1 cellular context compared by ENCODE assay signal in genomic region chr3:69744507-69744906, GRCh38.
TF ChIP-seq lines count a peak whose summit lies in the region.

No MANE protein-coding gene starts in this region.

TF ChIP-seq in GM23338, 12 proteins besides CTCF, POLR2A, EP300 and RAD21 (continued from another document):
- TF ChIP-seq ZNF462 (CRISPR knock-in tag; IDR thresholded peaks at IDR 0.05) (no peak), STAT1 (IDR thresholded peaks at IDR 0.05; ENCODE audit: unreplicated experiment) (no peak), POLR2AphosphoS5 (IDR thresholded peaks at IDR 0.05; ENCODE audit: low read depth) (no peak), EZH2 (IDR thresholded peaks at IDR 0.05; ENCODE audit: low read depth, unreplicated experiment) (no peak), EZH2phosphoT487 (IDR thresholded peaks at IDR 0.05; ENCODE audit: unreplicated experiment) (no peak), NANOG (IDR thresholded peaks at IDR 0.05; ENCODE audit: borderline replicate concordance) (no peak), REST (IDR thresholded peaks at IDR 0.05; ENCODE audit: unreplicated experiment) (no peak), ETS1 (IDR thresholded peaks at IDR 0.05) (no peak), ZNF114 (CRISPR knock-in tag; IDR thresholded peaks at IDR 0.05) (no peak)
